Comparison of ENCODE assay signal across 13 cellular contexts in the genomic region with DNA sequence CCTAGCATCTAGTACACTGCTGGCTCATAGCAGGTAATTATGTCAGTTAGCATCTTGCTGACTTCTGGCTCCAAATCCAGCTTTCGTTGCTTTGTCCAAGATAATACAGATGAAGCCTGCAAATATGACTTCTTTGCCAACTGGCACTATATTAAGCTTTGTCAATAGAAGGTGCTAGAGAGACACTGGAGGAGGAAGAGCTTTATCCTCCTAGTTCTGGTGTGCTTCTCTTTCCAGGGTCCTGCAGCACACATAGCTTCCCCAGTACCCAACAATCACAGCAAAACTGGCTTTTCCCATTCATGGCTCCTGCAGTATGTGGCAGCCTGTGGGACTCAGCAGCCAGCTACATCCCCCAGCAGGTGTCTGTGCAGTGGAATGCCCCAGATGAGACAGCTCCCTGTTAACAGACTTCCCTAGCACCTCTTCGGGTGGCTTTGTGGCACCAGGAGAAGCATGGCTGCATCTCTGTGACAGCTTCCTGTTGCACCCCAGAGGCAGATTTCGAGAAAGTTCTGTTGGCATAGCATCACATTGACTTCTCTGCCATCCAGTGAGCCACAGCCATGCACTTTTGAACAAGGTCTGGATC.
DNase-seq lines count a peak whose midpoint lies in the region; ATAC-seq and TF ChIP-seq lines count a peak whose summit lies in the region.
"Had no signal": no experiment of that assay in that cellular context is flagged by ENCODE, and none has a peak within 500 bp of the region (broad histone marks: within the 10 kb centered on the region; RNA-seq: fewer than 3 reads in every experiment).

No MANE protein-coding gene starts in this region.

- H3K36me3 Mint-ChIP-seq in chondrocyte (ENCODE audit: low read depth): no peaks in the 10 kb centered on the region
- H3K36me3 Mint-ChIP-seq: activated CD4-positive, alpha-beta memory T cell treated with anti-CD3 and anti-CD28 coated beads for 36 hours; activated naive CD8-positive, alpha-beta T cell had no signal

- no peaks in the 10 kb centered on the region for H3K9me3 ChIP-seq in cardiac muscle cell (ENCODE audit: low read depth)

- H3K36me3 ChIP-seq in cardiac muscle cell: no peaks in the 10 kb centered on the region

- no peaks in the 10 kb centered on the region for H3K27me3 ChIP-seq in cardiac muscle cell

- H3K4me1 Mint-ChIP-seq in chondrocyte (ENCODE audit: low read depth): peaks cover 13% of the 10 kb centered on the region

- H3K27ac ChIP-seq in cardiac muscle cell: no peak overlapping the region

- H3K4me3 ChIP-seq in cardiac muscle cell: no peak overlapping the region
- H3K4me3 ChIP-seq: skin epidermis had no signal

- no peaks in the 10 kb centered on the region for H3K4me1 ChIP-seq in cardiac muscle cell (ENCODE audit: low read depth)

- TF ChIP-seq CTCF in cardiac muscle cell (IDR thresholded peaks at IDR 0.05; ENCODE audit: low read depth, low read length) (peak; percentile 24), chondrocyte (IDR thresholded peaks at IDR 0.05) (peak; percentile 60)

- no peaks in the 10 kb centered on the region for H3K9me3 Mint-ChIP-seq in chondrocyte (ENCODE audit: low read depth)
- H3K9me3 Mint-ChIP-seq: activated CD4-positive, alpha-beta memory T cell treated with anti-CD3 and anti-CD28 coated beads for 36 hours had no signal

- intact Hi-C loops in cardiac septum (cut with DNase I): loop anchor here (10.0 kb wide), 1 partner anchor 122 kb away; no protein-coding TSS in a partner anchor

- H3K27ac Mint-ChIP-seq in chondrocyte (ENCODE audit: unreplicated experiment): no peak overlapping the region
- H3K27ac Mint-ChIP-seq: activated CD4-positive, alpha-beta memory T cell treated with anti-CD3 and anti-CD28 coated beads for 36 hours; activated naive CD8-positive, alpha-beta T cell had no signal

- H3K4me3 Mint-ChIP-seq in chondrocyte (ENCODE audit: unreplicated experiment): no peak overlapping the region
- H3K4me3 Mint-ChIP-seq: activated CD4-positive, alpha-beta memory T cell treated with anti-CD3 and anti-CD28 coated beads for 36 hours; activated naive CD8-positive, alpha-beta T cell had no signal

- ATAC-seq in GM19023 (IDR thresholded peaks at IDR 0.05; ENCODE audit: unreplicated experiment) (no peak), HG03469 (IDR thresholded peaks at IDR 0.05; ENCODE audit: unreplicated experiment) (no peak)

- DNase-seq in cardiac muscle cell (ENCODE audit: low read depth in 1 of 2, low spot score in 1 of 2) (peak; percentile 2 to 44), cardiac septum (ENCODE audit: low spot score) (no peak), NCI-H69 (lab: John Stamatoyannopoulos, UW) (peak; percentile 49), chondrocyte (ENCODE audit: low spot score) (no peak), NCI-H82 treated with DMSO at 0.1 percent for 48 hours (lab: John Stamatoyannopoulos, UW; ENCODE audit: unreplicated experiment) (no peak), NCI-H2196 (lab: John Stamatoyannopoulos, UW; ENCODE audit: unreplicated experiment) (no peak)
- DNase-seq: activated CD4-positive, alpha-beta memory T cell treated with anti-CD3 and anti-CD28 coated beads for 36 hours; NCI-H2029 treated with DMSO at 0.1 percent for 48 hours; SIG-M5 had no signal

- H3K27me3 Mint-ChIP-seq in chondrocyte (ENCODE audit: low read depth): no peaks in the 10 kb centered on the region
- H3K27me3 Mint-ChIP-seq: activated CD4-positive, alpha-beta memory T cell treated with anti-CD3 and anti-CD28 coated beads for 36 hours; activated naive CD8-positive, alpha-beta T cell had no signal

Comparison
In these comparisons a context has a peak if more than half of its experiments do, and no peak if none do; other contexts are left out.
1. DNase-seq: peak in cardiac muscle cell (2 of 2) and NCI-H69 (single experiment); none in cardiac septum (single experiment), chondrocyte (single experiment), NCI-H82 treated with DMSO at 0.1 percent for 48 hours (single experiment) and NCI-H2196 (single experiment).